17 cellular contexts compared by ENCODE assay signal in genomic region chr12:4859478-4860210, GRCh38. TPM values are rescaled to one million over a fixed set of nuclear protein-coding genes. Genes with fewer than 3 reads are reported as not detected.
"Had no signal": no experiment of that assay in that cellular context is flagged by ENCODE, and none has a peak within 500 bp of the region (broad histone marks: within the 10 kb centered on the region; RNA-seq: fewer than 3 reads in every experiment).

No MANE protein-coding gene starts in this region.

- ATAC-seq: activated CD8-positive, alpha-beta memory T cell treated with anti-CD3 and anti-CD28 coated beads, Interleukin-2, amount 10 ng/mL, durations not matched to agents 7 days and 5 days; left lung had no signal

- H3K36me3 ChIP-seq: ascending aorta, left lung, SJSA1, transverse colon had no signal

- H3K27ac ChIP-seq: left lung, SJSA1, transverse colon had no signal

- H3K4me3 Mint-ChIP-seq: activated CD8-positive, alpha-beta memory T cell treated with anti-CD3 and anti-CD28 coated beads, Interleukin-2, amount 10 ng/mL, durations not matched to agents 7 days and 5 days; dendritic cell treated with granulocyte-macrophage colony-stimulating factor and Interleukin-4, amounts not matched to agents 40 ng/mL and 50 ng/mL, for 4 days; endodermal cell; neural crest cell had no signal

- H3K27me3 ChIP-seq: ascending aorta had no signal

- H3K4me1 ChIP-seq: SJSA1 had no signal

- H3K4me2 ChIP-seq: smooth muscle cell had no signal

- H3K27ac Mint-ChIP-seq: activated CD8-positive, alpha-beta memory T cell treated with anti-CD3 and anti-CD28 coated beads, Interleukin-2, amount 10 ng/mL, durations not matched to agents 7 days and 5 days; dendritic cell treated with granulocyte-macrophage colony-stimulating factor and Interleukin-4, amounts not matched to agents 40 ng/mL and 50 ng/mL, for 4 days; endodermal cell had no signal

- H3K4me3 ChIP-seq: ascending aorta, left lung, SJSA1, smooth muscle cell, transverse colon had no signal

- H3K36me3 Mint-ChIP-seq: activated CD8-positive, alpha-beta memory T cell treated with anti-CD3 and anti-CD28 coated beads, Interleukin-2, amount 10 ng/mL, durations not matched to agents 7 days and 5 days had no signal

- H3K9me3 ChIP-seq: ascending aorta, left lung, SJSA1, transverse colon had no signal

- DNase-seq: activated CD4-positive, alpha-beta T cell treated with anti-CD3 and anti-CD28 coated beads for 1 hour; activated CD4-positive, alpha-beta T cell treated with anti-CD3 and anti-CD28 coated beads, Interleukin-2, amount 50 U/mL, for 48 hours; activated CD8-positive, alpha-beta memory T cell treated with anti-CD3 and anti-CD28 coated beads, Interleukin-2, amount 10 ng/mL, durations not matched to agents 7 days and 5 days; activated T-cell treated with anti-CD3 and anti-CD28 coated beads, Interleukin-2, amount 50 U/mL, for 48 hours; caudate nucleus; endodermal cell; left lung; mesendoderm; SW 1271; T-helper 9 cell; transverse colon had no signal

- H3K9me3 Mint-ChIP-seq: dendritic cell treated with granulocyte-macrophage colony-stimulating factor and Interleukin-4, amounts not matched to agents 40 ng/mL and 50 ng/mL, for 4 days; endodermal cell; neural crest cell had no signal

RNA-seq across cellular contexts. Expression of gene KCNA1, which starts 50.1 kb away (rescaled TPM):
- total RNA-seq: activated CD8-positive, alpha-beta memory T cell treated with anti-CD3 and anti-CD28 coated beads, Interleukin-2, amount 10 ng/mL, durations not matched to agents 7 days and 5 days; ascending aorta; endodermal cell; SJSA1; smooth muscle cell had no signal
- polyA plus RNA-seq: esophagus, smooth muscle cell had no signal
